Comparison of ENCODE assay signal across 8 cellular contexts in genomic region chr5:143824851-143825720, GRCh38. TPM values are rescaled to one million over a fixed set of nuclear protein-coding genes. Genes with fewer than 3 reads are reported as not detected.
A peak's percentile ranks its signal among the peaks of the same experiment; 100 is the strongest.
DNase-seq lines count a peak whose midpoint lies in the region; ATAC-seq, FAIRE-seq and TF ChIP-seq lines count a peak whose summit lies in the region.

No MANE protein-coding gene starts in this region.

- peak; percentile 62 for ATAC-seq in HG02763 (IDR thresholded peaks at IDR 0.05; ENCODE audit: unreplicated experiment)

- no peak overlapping the region for H3K27ac ChIP-seq in small intestine (ENCODE audit: low read depth in 1 of 2, low read length in 1 of 2)

- H3K4me1 ChIP-seq in small intestine (ENCODE audit: control insufficient read depth in 2 of 2, insufficient read depth in 1 of 2, low read depth in 1 of 2, low read length in 1 of 2) = peaks cover 0 to 5% of the 10 kb centered on the region in 2 donors

- no peak overlapping the region for H3K4me3 Mint-ChIP-seq in T-helper 2 cell treated with Interferon-gamma antibody and Interleukin-4, amounts not matched to agents 5 μg/mL and 100 μg/mL, for 36 hours

- no peaks in the 10 kb centered on the region for H3K9me3 ChIP-seq in small intestine (ENCODE audit: control insufficient read depth, low read depth)

- 37 to 42% (median 38%) methylated on average over 8 of the region's 8 CpGs for WGBS in small intestine, 3 donors

- no peak for FAIRE-seq in small intestine (lab: Jason Lieb, UNC)

- H3K4me3 ChIP-seq in astrocyte of the cerebellum (ENCODE audit: low read depth, low read length) = no peak overlapping the region
- H3K4me3 ChIP-seq in small intestine (ENCODE audit: low read depth in 1 of 2, low read length in 2 of 2) = no peak overlapping the region

- no peaks in the 10 kb centered on the region for H3K36me3 ChIP-seq in small intestine (ENCODE audit: control insufficient read depth in 2 of 2, insufficient read depth in 2 of 2, low read length in 2 of 2)

- H3K36me3 Mint-ChIP-seq in T-helper 2 cell treated with Interferon-gamma antibody and Interleukin-4, amounts not matched to agents 5 μg/mL and 100 μg/mL, for 36 hours (ENCODE audit: low read depth) = no peaks in the 10 kb centered on the region

- H3K27ac Mint-ChIP-seq in T-helper 2 cell treated with Interferon-gamma antibody and Interleukin-4, amounts not matched to agents 5 μg/mL and 100 μg/mL, for 36 hours = no peak overlapping the region

- H3K4me1 Mint-ChIP-seq in T-helper 2 cell treated with Interferon-gamma antibody and Interleukin-4, amounts not matched to agents 5 μg/mL and 100 μg/mL, for 36 hours (ENCODE audit: low read depth) = peaks cover 18% of the 10 kb centered on the region

- H3K27me3 ChIP-seq in small intestine (ENCODE audit: control insufficient read depth in 2 of 2, insufficient read depth in 2 of 2, low read length in 2 of 2) = no peaks in the 10 kb centered on the region

- in situ Hi-C loops in astrocyte of the cerebellum (cut with HindIII; ENCODE audit: low sequenced_read_pairs) = loop anchor here (10.0 kb wide), 2 partner anchors 410 to 890 kb away; no protein-coding TSS in a partner anchor

- peak; percentile 92 for TF ChIP-seq CTCF in astrocyte of the cerebellum (IDR thresholded peaks at IDR 0.05; ENCODE audit: low read depth, low read length, missing control alignments)

- DNase-seq in NCI-H1436 (lab: John Stamatoyannopoulos, UW) = peak; percentile 67
- DNase-seq in NCI-H1436 treated with DMSO at 0.1 percent for 48 hours (lab: John Stamatoyannopoulos, UW) = no peak
- DNase-seq in NCI-H1694 (lab: John Stamatoyannopoulos, UW) = peak; percentile 75
- DNase-seq in T-helper 2 cell treated with Interferon-gamma antibody and Interleukin-4, amounts not matched to agents 5 μg/mL and 100 μg/mL, for 36 hours (ENCODE audit: low spot score) = peak; percentile 76
- peak; percentile 45 for DNase-seq in astrocyte of the cerebellum (ENCODE audit: low read depth)
- peak in 50 of 51 donors; percentile 3 to 84 (median 50) for DNase-seq in hypothalamus (lab: John Stamatoyannopoulos, UW)
- DNase-seq in small intestine = peak; percentile 74

- no peaks in the 10 kb centered on the region for H3K9me3 Mint-ChIP-seq in T-helper 2 cell treated with Interferon-gamma antibody and Interleukin-4, amounts not matched to agents 5 μg/mL and 100 μg/mL, for 36 hours

- H3K27me3 Mint-ChIP-seq in T-helper 2 cell treated with Interferon-gamma antibody and Interleukin-4, amounts not matched to agents 5 μg/mL and 100 μg/mL, for 36 hours (ENCODE audit: low read depth) = no peaks in the 10 kb centered on the region

RNA-seq across cellular contexts. Expression of gene HMHB1, which starts 13.1 kb away (rescaled TPM):
- not detected for polyA plus RNA-seq in small intestine
